ENCODE assay signal across 8 cellular contexts in genomic region chr9:87498816-87499454, GRCh38. TPM values are rescaled to one million over a fixed set of nuclear protein-coding genes. Genes with fewer than 3 reads are reported as not detected.
DNase-seq lines count a peak whose midpoint lies in the region; ATAC-seq, FAIRE-seq and TF ChIP-seq lines count a peak whose summit lies in the region.

No MANE protein-coding gene starts in this region.

- no peak for TF ChIP-seq EP300 in A549 (IDR thresholded peaks at IDR 0.05)

- FAIRE-seq in A549 (lab: Jason Lieb, UNC), result no peak
- FAIRE-seq in H54 (lab: Jason Lieb, UNC), result no peak

- ATAC-seq in A549 (peak in 1 of 2 experiments; percentile 9; a peak in 3 of 6 replicates), sciatic nerve (no peak), HG02763 (IDR thresholded peaks at IDR 0.05; ENCODE audit: unreplicated experiment) (no peak)

- peak overlapping the region; percentile 79 for H3K4me2 ChIP-seq in A549

- H3K9ac ChIP-seq in mucosa of rectum (ENCODE audit: low read depth in 1 of 2, low read length in 2 of 2), result peak overlapping the region; percentile 10 to 71

- intact Hi-C loops in breast epithelium (cut with DNase I; ENCODE audit: low total_unique reads), result no loop called here
- intact Hi-C loops in sciatic nerve (cut with DNase I), result no loop called here

- TF ChIP-seq RAD21 in A549 (conservative IDR thresholded peaks at IDR 0.05 in 1 of 2, IDR thresholded peaks at IDR 0.05 in 1 of 2), result no peak

- peaks cover 0 to 4% of the 10 kb centered on the region in 2 experiments; a peak in 1 of 3 replicates for H3K36me3 ChIP-seq in HEK293 (ENCODE audit: control insufficient read depth in 2 of 2, insufficient read depth in 1 of 2, low read length in 2 of 2)
- H3K36me3 ChIP-seq in breast epithelium, result no peaks in the 10 kb centered on the region
- H3K36me3 ChIP-seq in mucosa of rectum (ENCODE audit: control insufficient read depth in 2 of 2, insufficient read depth in 2 of 2, low read length in 2 of 2), result no peaks in the 10 kb centered on the region

- CTCF ChIA-PET in A549 (lab: Yijun Ruan, JAX) (interaction anchor here (0.6 to 4.1 kb wide), 12 partner anchors 10 to 167 kb away, joined by 3 to 39 read pairs (median 4); no protein-coding TSS in a partner anchor), HEK293 (lab: Yijun Ruan, JAX) (interaction anchor here (0.6 to 2.6 kb wide), 3 partner anchors 155 to 196 kb away, joined by 3 to 14 read pairs (median 5); no protein-coding TSS in a partner anchor)

- WGBS in A549 (ENCODE audit: missing lambda C conversion rate), result 2% methylated on average over 26 of the region's 26 CpGs

- TF ChIP-seq POLR2A in A549 (IDR thresholded peaks at IDR 0.05; ENCODE audit: low read length) (no peak), breast epithelium (IDR thresholded peaks at IDR 0.05) (no peak), H54 (IDR thresholded peaks at IDR 0.05; ENCODE audit: low read depth, low read length) (no peak)

- H3K27ac ChIP-seq in A549 (peak overlapping the region; percentile 94 to 98), HEK293 (ENCODE audit: extremely low read depth, low read depth, low read length) (peak overlapping the region; percentile 87; the same call in 1 of the 2 replicates), breast epithelium (peak overlapping the region in 1 of 2 donors; percentile 59), mucosa of rectum (ENCODE audit: low read depth in 2 of 2, low read length in 2 of 2) (peak overlapping the region; percentile 57 to 73)

- POLR2A ChIA-PET in A549 (lab: Yijun Ruan, JAX), result interaction anchor here (1.6 to 2.4 kb wide), 2 partner anchors 112 to 125 kb away, joined by 7 to 16 read pairs; no protein-coding TSS in a partner anchor
- POLR2A ChIA-PET in HEK293 (lab: Yijun Ruan, JAX), result interaction anchor here (0.6 to 1.6 kb wide), 3 partner anchors 91 to 129 kb away, joined by 3 to 5 read pairs (median 5); no protein-coding TSS in a partner anchor

- TF ChIP-seq CTCF in A549 (IDR thresholded peaks at IDR 0.05), result no peak
- TF ChIP-seq CTCF in HEK293 (tag by site-specific recombination; IDR thresholded peaks at IDR 0.05), result no peak
- TF ChIP-seq CTCF in breast epithelium (IDR thresholded peaks at IDR 0.05), result no peak
- TF ChIP-seq CTCF in GM20000 (IDR thresholded peaks at IDR 0.05; ENCODE audit: extremely low read depth, missing control alignments), result no peak

- H3K4me1 ChIP-seq in A549 (peaks cover 57% of the 10 kb centered on the region), HEK293 (ENCODE audit: control insufficient read depth, insufficient read depth, low read length) (peaks cover 9% of the 10 kb centered on the region; the same call in 1 of the 2 replicates), breast epithelium (peaks cover 7 to 8% of the 10 kb centered on the region in 2 donors), mucosa of rectum (ENCODE audit: control insufficient read depth in 2 of 2, insufficient read depth in 2 of 2, low read length in 2 of 2) (peaks cover 7 to 21% of the 10 kb centered on the region in 2 donors)

- peaks cover 0 to 27% of the 10 kb centered on the region in 2 donors for H3K27me3 ChIP-seq in breast epithelium
- H3K27me3 ChIP-seq in mucosa of rectum (ENCODE audit: control insufficient read depth in 2 of 2, insufficient read depth in 2 of 2, low read length in 2 of 2), result peaks cover 0 to 8% of the 10 kb centered on the region in 2 donors

- DNase-seq in A549 (ENCODE audit: low read depth in 1 of 2, low spot score in 1 of 2), result no peak
- no peak for DNase-seq in breast epithelium (ENCODE audit: low spot score in 2 of 2)
- DNase-seq in sciatic nerve (ENCODE audit: low spot score), result no peak
- no peak for DNase-seq in H54 (ENCODE audit: insufficient read length, low spot score)
- no peak for DNase-seq in GM20000 (ENCODE audit: low spot score)

- no peaks in the 10 kb centered on the region for H3K9me3 ChIP-seq in A549
- no peaks in the 10 kb centered on the region for H3K9me3 ChIP-seq in HEK293 (ENCODE audit: control insufficient read depth, insufficient read depth, low read depth, low read length)
- no peaks in the 10 kb centered on the region for H3K9me3 ChIP-seq in breast epithelium
- no peaks in the 10 kb centered on the region for H3K9me3 ChIP-seq in mucosa of rectum (ENCODE audit: control insufficient read depth in 2 of 2, low read length in 2 of 2)

- peak overlapping the region; percentile 88 for H3K4me3 ChIP-seq in A549
- peak overlapping the region; percentile 73 for H3K4me3 ChIP-seq in HEK293 (ENCODE audit: low read depth, low read length)
- peak overlapping the region; percentile 58 to 80 (median 74) for H3K4me3 ChIP-seq in breast epithelium
- H3K4me3 ChIP-seq in mucosa of rectum (ENCODE audit: low read length in 2 of 2), result peak overlapping the region; percentile 67 to 75

TF ChIP-seq in A549, 52 proteins besides CTCF, POLR2A, EP300 and RAD21:
- TF ChIP-seq, protein P1, sequence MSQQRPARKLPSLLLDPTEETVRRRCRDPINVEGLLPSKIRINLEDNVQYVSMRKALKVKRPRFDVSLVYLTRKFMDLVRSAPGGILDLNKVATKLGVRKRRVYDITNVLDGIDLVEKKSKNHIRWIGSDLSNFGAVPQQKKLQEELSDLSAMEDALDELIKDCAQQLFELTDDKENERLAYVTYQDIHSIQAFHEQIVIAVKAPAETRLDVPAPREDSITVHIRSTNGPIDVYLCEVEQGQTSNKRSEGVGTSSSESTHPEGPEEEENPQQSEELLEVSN (IDR thresholded peaks at IDR 0.05; ENCODE audit: borderline replicate concordance, low read depth), result no peak

TF ChIP-seq in HEK293, 187 proteins besides CTCF, POLR2A, EP300 and RAD21 (continues in another document):
- TF ChIP-seq ZNF768 (tag by site-specific recombination; IDR thresholded peaks at IDR 0.05), result no peak
- TF ChIP-seq ZNF792 (tag by site-specific recombination; IDR thresholded peaks at IDR 0.05), result no peak
- TF ChIP-seq ZNF777 (tag by site-specific recombination; IDR thresholded peaks at IDR 0.05; ENCODE audit: borderline replicate concordance), result no peak
- no peak for TF ChIP-seq ZNF610 (tag by site-specific recombination; IDR thresholded peaks at IDR 0.05; ENCODE audit: borderline replicate concordance)
- TF ChIP-seq ZNF518A (tag by site-specific recombination; conservative IDR thresholded peaks at IDR 0.05; ENCODE audit: low read depth), result no peak

RNA-seq across cellular contexts. Expression of gene DAPK1, which starts 1.3 kb away (rescaled TPM):
- polyA plus RNA-seq in A549 (2011; rRNA removed) (67.2 and 68.5 TPM in 2 replicates), A549 (2017; fragmentation: RNase III; extraction: RNeasy Plus Mini Kit Qiagen cat#74134 plus additional on column Dnase treatment) (46.1 to 57.0 TPM (median 55.2 TPM) in 3 replicates)
- 26.3 and 30.4 TPM in 2 replicates for polyA plus RNA-seq in A549 (2012; cell fraction: cytosol; rRNA removed)
- polyA plus RNA-seq in A549 (2012; cell fraction: nucleus; rRNA removed), result 53.4 and 54.0 TPM in 2 replicates
- polyA minus RNA-seq in A549 (2011; rRNA and poly(A)+ RNA removed), result 145 and 155 TPM in 2 replicates
- total RNA-seq in breast epithelium (10 to 100 TPM; 14.7 to 42.6 (median 34.5) TPM), sciatic nerve (71.1 TPM)
